In the genomic region with DNA sequence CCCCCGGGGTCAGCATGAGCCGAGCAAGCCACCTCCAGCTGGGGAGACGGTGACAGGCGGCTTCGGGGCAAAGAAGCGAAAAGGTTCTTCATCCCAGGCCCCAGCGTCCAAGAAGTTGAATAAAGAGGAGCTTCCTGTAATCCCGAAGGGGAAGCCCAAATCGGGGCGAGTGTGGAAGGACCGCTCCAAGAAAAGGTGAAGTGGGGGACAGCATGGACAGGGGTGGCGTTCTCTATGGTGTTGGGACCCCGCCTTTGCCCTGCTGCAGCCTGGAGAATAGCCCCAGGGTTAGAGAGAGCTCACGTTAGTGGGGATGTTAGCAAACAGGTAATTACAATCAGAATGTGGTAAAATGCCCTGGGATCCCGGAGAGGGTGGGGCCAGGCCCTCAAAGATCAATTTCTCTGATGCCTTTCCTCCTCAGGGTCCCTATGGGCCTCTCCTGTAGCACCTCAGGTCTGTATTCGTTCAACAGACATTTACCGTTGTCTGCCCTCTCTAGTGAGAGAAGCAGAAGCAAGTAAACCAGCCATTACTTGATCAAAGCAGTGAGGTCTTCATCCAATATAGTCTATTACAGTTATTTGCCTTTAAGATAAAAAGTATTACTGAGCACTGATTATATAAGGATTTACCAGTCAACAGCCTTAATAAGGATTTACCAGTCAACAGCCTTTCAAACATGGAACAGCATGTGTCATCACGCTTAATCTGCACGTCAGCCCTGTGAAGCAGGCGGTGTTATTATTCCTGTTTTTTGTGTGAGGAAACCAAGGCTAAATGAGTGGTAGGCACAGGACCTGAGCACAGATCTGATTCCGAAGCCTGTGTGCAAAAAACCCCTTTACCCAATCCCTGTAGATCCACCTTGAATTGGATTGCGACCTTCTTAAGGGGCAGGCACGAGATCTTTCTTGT, we compare ENCODE assay signal across 8 cellular contexts. TPM values are rescaled to one million over a fixed set of nuclear protein-coding genes. Genes with fewer than 3 reads are reported as not detected.
A peak's percentile ranks its signal among the peaks of the same experiment; 100 is the strongest.
DNase-seq lines count a peak whose midpoint lies in the region; ATAC-seq, FAIRE-seq and TF ChIP-seq lines count a peak whose summit lies in the region.

No MANE protein-coding gene starts in this region.

- WGBS in HUES64: 21% methylated on average over 23 of the region's 23 CpGs

- POLR2A ChIA-PET in AG04449 (lab: Yijun Ruan, JAX): interaction anchor here (1.2 kb wide), 2 partner anchors 9 to 13 kb away, joined by 3 to 5 read pairs; partner anchors contain the start of gene PTGDR2

- DNase-seq in AG04449 (ENCODE audit: low read depth, low spot score): no peak
- DNase-seq in brain microvascular endothelial cell: no peak
- no peak for DNase-seq in mesothelial cell of epicardium (ENCODE audit: low spot score in 2 of 2, unreplicated experiment in 2 of 2)
- DNase-seq in urothelium cell line (ENCODE audit: low spot score): no peak
- no peak for DNase-seq in NCI-H2196 (lab: John Stamatoyannopoulos, UW; ENCODE audit: unreplicated experiment)

- H3K4me3 ChIP-seq in AG04449 (ENCODE audit: low read depth, low read length): peak overlapping the region; percentile 93
- H3K4me3 ChIP-seq in HUES64 (ENCODE audit: low read length): peak overlapping the region; percentile 82
- H3K4me3 ChIP-seq in brain microvascular endothelial cell (ENCODE audit: low read depth, low read length): peak overlapping the region; percentile 90

- H3K9ac ChIP-seq in HUES64 (ENCODE audit: low read depth, low read length): peak overlapping the region; percentile 88

- H3K27ac Mint-ChIP-seq in mesothelial cell of epicardium: peak overlapping the region; percentile 96

- H3K27me3 Mint-ChIP-seq in mesothelial cell of epicardium (ENCODE audit: low read depth): no peaks in the 10 kb centered on the region

- peak overlapping the region; percentile 84 for H3K4me3 Mint-ChIP-seq in mesothelial cell of epicardium

- no peak for FAIRE-seq in urothelium cell line (lab: Jason Lieb, UNC)

- in situ Hi-C loops in brain microvascular endothelial cell (cut with HindIII; ENCODE audit: low pct_ligation_motif_present, low sequenced_read_pairs): no loop called here

- H3K9me3 Mint-ChIP-seq in mesothelial cell of epicardium: no peaks in the 10 kb centered on the region

- TF ChIP-seq CTCF in AG04449 (IDR thresholded peaks at IDR 0.05; ENCODE audit: insufficient read depth, low read length, missing control alignments) (no peak), brain microvascular endothelial cell (IDR thresholded peaks at IDR 0.05; ENCODE audit: low read depth, low read length, missing control alignments) (no peak), mesothelial cell of epicardium (IDR thresholded peaks at IDR 0.05; ENCODE audit: unreplicated experiment) (no peak)

- no peaks in the 10 kb centered on the region for H3K27me3 ChIP-seq in HUES64 (ENCODE audit: insufficient read depth, low read length)
- no peaks in the 10 kb centered on the region for H3K27me3 ChIP-seq in brain microvascular endothelial cell (replicated peaks)

- H3K36me3 ChIP-seq in HUES64 (ENCODE audit: insufficient read depth, low read length) (peaks cover 22% of the 10 kb centered on the region), brain microvascular endothelial cell (replicated peaks) (no peaks in the 10 kb centered on the region)

- peaks cover 48% of the 10 kb centered on the region for H3K4me1 Mint-ChIP-seq in mesothelial cell of epicardium

- ATAC-seq in GM21367 (IDR thresholded peaks at IDR 0.05; ENCODE audit: unreplicated experiment): no peak
- ATAC-seq in GM19328 (IDR thresholded peaks at IDR 0.05; ENCODE audit: unreplicated experiment): no peak

- H3K4me1 ChIP-seq in HUES64 (ENCODE audit: insufficient read depth, low read length): peaks cover 16% of the 10 kb centered on the region; the same call in 1 of the 2 replicates

- no peaks in the 10 kb centered on the region for H3K36me3 Mint-ChIP-seq in mesothelial cell of epicardium

- H3K27ac ChIP-seq in HUES64 (ENCODE audit: low read depth, low read length) (no peak overlapping the region), brain microvascular endothelial cell (peak overlapping the region; percentile 65)

- no peaks in the 10 kb centered on the region for H3K9me3 ChIP-seq in HUES64 (ENCODE audit: insufficient read depth, low read depth, low read length)

- CTCF ChIA-PET in AG04449 (lab: Yijun Ruan, JAX): interaction anchor here (5.2 to 29.1 kb wide), 2 partner anchors 12 to 53 kb away, joined by 27 to 1087 read pairs; partner anchors contain the start of gene PRPF19

RNA-seq across cellular contexts. Expression of gene CCDC86, which starts 1.0 kb away (rescaled TPM):
- polyA plus RNA-seq in HUES64 (2013, experiment 1 of 2): 62.1 TPM
- polyA plus RNA-seq in HUES64 (2013, experiment 2 of 2): 52.6 TPM
- total RNA-seq in mesothelial cell of epicardium: 22.5 to 23.2 TPM (median 22.6 TPM) in 3 replicates

RNA-seq across cellular contexts. Expression of gene PTGDR2, which starts 12.8 kb away (rescaled TPM):
- 0.10 TPM for polyA plus RNA-seq in HUES64 (2013, experiment 1 of 2)
- 0.13 TPM for polyA plus RNA-seq in HUES64 (2013, experiment 2 of 2)
- 0.60 to 0.75 TPM (median 0.71 TPM) in 3 replicates for total RNA-seq in mesothelial cell of epicardium

RNA-seq across cellular contexts. Expression of gene ZP1, which starts 24.4 kb away (rescaled TPM):
- not detected for polyA plus RNA-seq in HUES64 (2013, experiment 1 of 2)
- polyA plus RNA-seq in HUES64 (2013, experiment 2 of 2): not detected
- 0.16 to 0.31 TPM in 2 of 3 replicates, not detected in the other for total RNA-seq in mesothelial cell of epicardium

RNA-seq across cellular contexts. Expression of gene MS4A10, which starts 57.8 kb away (rescaled TPM):
- polyA plus RNA-seq in HUES64 (2013, experiment 1 of 2): not detected
- polyA plus RNA-seq in HUES64 (2013, experiment 2 of 2): not detected
- total RNA-seq in mesothelial cell of epicardium: not detected in 3 replicates
